In the genomic region with DNA sequence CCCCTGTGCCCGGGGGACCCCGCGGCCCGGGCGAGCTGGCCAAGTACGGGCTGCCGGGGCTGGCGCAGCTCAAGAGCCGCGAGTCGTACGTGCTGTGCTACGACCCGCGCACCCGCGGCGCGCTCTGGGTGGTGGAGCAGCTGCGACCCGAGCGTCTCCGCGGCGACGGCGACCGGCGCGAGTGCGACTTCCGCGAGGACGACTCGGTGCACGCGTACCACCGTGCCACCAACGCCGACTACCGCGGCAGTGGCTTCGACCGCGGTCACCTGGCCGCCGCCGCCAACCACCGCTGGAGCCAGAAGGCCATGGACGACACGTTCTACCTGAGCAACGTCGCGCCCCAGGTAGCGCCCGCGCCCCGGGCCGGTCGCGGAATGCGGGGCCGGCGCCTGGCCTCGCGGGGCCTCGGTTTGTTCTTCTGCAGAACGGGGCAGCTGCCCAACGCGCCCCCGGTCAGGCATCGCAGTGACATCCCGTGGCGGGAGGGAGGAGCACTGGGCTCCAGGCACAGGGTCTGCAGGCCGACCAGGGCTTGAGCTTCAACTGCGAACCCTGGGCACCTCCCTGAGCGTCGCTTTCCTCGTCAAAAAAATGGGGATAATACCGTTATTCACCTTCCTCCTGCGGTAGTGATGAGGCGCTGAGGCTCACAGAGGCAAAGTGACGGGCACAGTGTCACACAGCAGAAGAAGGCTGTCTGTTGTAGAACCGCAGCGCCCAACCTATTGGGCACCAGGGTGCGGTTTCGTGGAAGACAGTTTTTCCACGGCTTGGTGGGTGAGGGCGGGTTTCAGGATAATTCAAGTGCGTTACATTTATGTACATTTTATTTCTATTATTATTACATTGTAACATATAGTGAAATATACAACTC, we compare ENCODE assay signal across 1 cellular context.
A peak's percentile ranks its signal among the peaks of the same experiment; 100 is the strongest.
TF ChIP-seq lines count a peak whose summit lies in the region.

No MANE protein-coding gene starts in this region.

TF ChIP-seq in H1, 55 proteins besides CTCF, POLR2A, EP300 and RAD21:
- TF ChIP-seq PHF8 (conservative IDR thresholded peaks at IDR 0.05; ENCODE audit: low read depth, low read length) (peak; percentile 21; the same call in 1 of the 2 replicates), SUZ12 (IDR thresholded peaks at IDR 0.05; ENCODE audit: low read length) (no peak), TBP (IDR thresholded peaks at IDR 0.05; ENCODE audit: low read depth, low read length) (no peak), POLR2AphosphoS5 (IDR thresholded peaks at IDR 0.05; ENCODE audit: low read depth, low read length) (peak; percentile 67; the same call in 1 of the 2 replicates), SAP30 (IDR thresholded peaks at IDR 0.05; ENCODE audit: insufficient read depth, insufficient replicate concordance, low read length) (no peak), GABPA (IDR thresholded peaks at IDR 0.05; ENCODE audit: borderline replicate concordance, insufficient read depth, low read length) (0 out of 2 replicates have a peak, but pooled peaks have one; percentile 45), NANOG (IDR thresholded peaks at IDR 0.05; ENCODE audit: insufficient read depth, low read depth, low read length, poor library complexity, severe bottlenecking) (no peak), TEAD4 (IDR thresholded peaks at IDR 0.05; ENCODE audit: low read depth, low read length) (peak; percentile 21; the same call in 1 of the 2 replicates), KDM1A (IDR thresholded peaks at IDR 0.05; ENCODE audit: borderline replicate concordance, low read length) (peak; percentile 58; the same call in 1 of the 2 replicates), TAF7 (optimal IDR thresholded peaks at IDR 0.05; ENCODE audit: borderline replicate concordance, low read depth, low read length) (no peak), KDM4A (IDR thresholded peaks at IDR 0.05; ENCODE audit: low read depth, low read length, severe bottlenecking) (peak; percentile 90), TAF1 (IDR thresholded peaks at IDR 0.05; ENCODE audit: low read depth, low read length) (no peak), RBBP5 (IDR thresholded peaks at IDR 0.05; ENCODE audit: borderline replicate concordance, low read depth, low read length) (peak; percentile 62; the same call in 1 of the 2 replicates), RNF2 (IDR thresholded peaks at IDR 0.05; ENCODE audit: borderline replicate concordance, low read depth, low read length, missing control alignments, poor library complexity, severe bottlenecking) (peak; percentile 13), ASH2L (IDR thresholded peaks at IDR 0.05; ENCODE audit: low read length) (peak; percentile 42)
- TF ChIP-seq, protein P1, sequence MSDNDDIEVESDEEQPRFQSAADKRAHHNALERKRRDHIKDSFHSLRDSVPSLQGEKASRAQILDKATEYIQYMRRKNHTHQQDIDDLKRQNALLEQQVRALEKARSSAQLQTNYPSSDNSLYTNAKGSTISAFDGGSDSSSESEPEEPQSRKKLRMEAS (IDR thresholded peaks at IDR 0.05), result peak; percentile 60; the same call in 1 of the 2 replicates
- TF ChIP-seq, protein P2, sequence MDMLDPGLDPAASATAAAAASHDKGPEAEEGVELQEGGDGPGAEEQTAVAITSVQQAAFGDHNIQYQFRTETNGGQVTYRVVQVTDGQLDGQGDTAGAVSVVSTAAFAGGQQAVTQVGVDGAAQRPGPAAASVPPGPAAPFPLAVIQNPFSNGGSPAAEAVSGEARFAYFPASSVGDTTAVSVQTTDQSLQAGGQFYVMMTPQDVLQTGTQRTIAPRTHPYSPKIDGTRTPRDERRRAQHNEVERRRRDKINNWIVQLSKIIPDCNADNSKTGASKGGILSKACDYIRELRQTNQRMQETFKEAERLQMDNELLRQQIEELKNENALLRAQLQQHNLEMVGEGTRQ (IDR thresholded peaks at IDR 0.05; ENCODE audit: low read length), result no peak
- TF ChIP-seq, protein P3, sequence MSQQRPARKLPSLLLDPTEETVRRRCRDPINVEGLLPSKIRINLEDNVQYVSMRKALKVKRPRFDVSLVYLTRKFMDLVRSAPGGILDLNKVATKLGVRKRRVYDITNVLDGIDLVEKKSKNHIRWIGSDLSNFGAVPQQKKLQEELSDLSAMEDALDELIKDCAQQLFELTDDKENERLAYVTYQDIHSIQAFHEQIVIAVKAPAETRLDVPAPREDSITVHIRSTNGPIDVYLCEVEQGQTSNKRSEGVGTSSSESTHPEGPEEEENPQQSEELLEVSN (IDR thresholded peaks at IDR 0.05), result peak; percentile 63
